ENCODE assay signal across 9 cellular contexts in genomic region chr7:28411876-28412662, GRCh38. TPM values are rescaled to one million over a fixed set of nuclear protein-coding genes. Genes with fewer than 3 reads are reported as not detected.
DNase-seq lines count a peak whose midpoint lies in the region; ATAC-seq and TF ChIP-seq lines count a peak whose summit lies in the region.
"Had no signal": no experiment of that assay in that cellular context is flagged by ENCODE, and none has a peak within 500 bp of the region (broad histone marks: within the 10 kb centered on the region; RNA-seq: fewer than 3 reads in every experiment).

Gene CREB5, plus strand, starts transcription at chr7:28412518. Its CDS starts 397 bp downstream, at chr7:28412915.

- peak; percentile 35 for TF ChIP-seq CTCF in AG10803 (conservative IDR thresholded peaks at IDR 0.05; ENCODE audit: low read length)
- no peak for TF ChIP-seq CTCF in HFFc6 (IDR thresholded peaks at IDR 0.05)

- peak in 1 of 2 donors; percentile 32 for ATAC-seq in naive thymus-derived CD8-positive, alpha-beta T cell
- ATAC-seq in HG02852 (IDR thresholded peaks at IDR 0.05; ENCODE audit: unreplicated experiment), result no peak

- POLR2A ChIA-PET in naive thymus-derived CD8-positive, alpha-beta T cell (lab: Charles Lee), result no interaction called here

- no peak within 1 kb of the TSS for H3K4me3 ChIP-seq in AG10803 (ENCODE audit: low read length)

- H3K27me3 Mint-ChIP-seq in HFFc6 (ENCODE audit: insufficient read depth), result peaks cover 17% of the 10 kb centered on the region; the same call in 1 of the 2 replicates
- peaks cover 38 to 93% (median 64%) of the 10 kb centered on the region in 5 donors for H3K27me3 Mint-ChIP-seq in naive thymus-derived CD8-positive, alpha-beta T cell

- H3K36me3 Mint-ChIP-seq in HFFc6 (ENCODE audit: low read depth), result no peaks in the 10 kb centered on the region
- H3K36me3 Mint-ChIP-seq in naive thymus-derived CD8-positive, alpha-beta T cell, result peaks cover 0 to 5% (median 0%) of the 10 kb centered on the region in 3 donors

- peak within 1 kb of the TSS; percentile 85; the same call in 1 of the 2 replicates for H3K4me3 Mint-ChIP-seq in HFFc6
- peak within 1 kb of the TSS in 6 of 10 donors; percentile 61 to 87 (median 85) for H3K4me3 Mint-ChIP-seq in naive thymus-derived CD8-positive, alpha-beta T cell

- no peaks in the 10 kb centered on the region for H3K9me3 Mint-ChIP-seq in HFFc6
- peaks cover 0 to 1% (median 0%) of the 10 kb centered on the region in 9 donors for H3K9me3 Mint-ChIP-seq in naive thymus-derived CD8-positive, alpha-beta T cell

- no peak for DNase-seq in AG10803 (ENCODE audit: low read depth)
- DNase-seq in HFFc6, result no peak
- peak; percentile 49 for DNase-seq in cerebellar cortex (ENCODE audit: low spot score)
- DNase-seq in naive thymus-derived CD8-positive, alpha-beta T cell, result no peak
- no peak for DNase-seq in islet precursor cell
- DNase-seq in COLO668 (lab: John Stamatoyannopoulos, UW; ENCODE audit: unreplicated experiment), result no peak
- DNase-seq in activated T-cell treated with anti-CD3 and anti-CD28 coated beads for 4 hours, result no peak
- DNase-seq: NCI-H1048 had no signal

- peaks cover 37% of the 10 kb centered on the region for H3K4me1 Mint-ChIP-seq in HFFc6 (ENCODE audit: low read depth)
- H3K4me1 Mint-ChIP-seq in naive thymus-derived CD8-positive, alpha-beta T cell, result peaks cover 14 to 42% (median 28%) of the 10 kb centered on the region in 4 donors

- no peak within 1 kb of the TSS for H3K27ac Mint-ChIP-seq in HFFc6
- H3K27ac Mint-ChIP-seq in naive thymus-derived CD8-positive, alpha-beta T cell, result no peak within 1 kb of the TSS

RNA-seq across cellular contexts. Expression of gene CREB5, which starts in this region (rescaled TPM):
- under 1 TPM; 0.60 to 0.90 (median 0.79) TPM for total RNA-seq in HFFc6 (2021; fragmentation: NEBNext Ultra II Directional; extraction: Animal tissue kit (Norgen Biotek cat#: 25700))
- under 1 TPM; 0.19 to 0.23 TPM for total RNA-seq in naive thymus-derived CD8-positive, alpha-beta T cell
- not detected for polyA plus RNA-seq in naive thymus-derived CD8-positive, alpha-beta T cell
